24 cellular contexts compared by ENCODE assay signal in genomic region chr9:114336157-114336556, GRCh38. TPM values are rescaled to one million over a fixed set of nuclear protein-coding genes. Genes with fewer than 3 reads are reported as not detected.
DNase-seq lines count a peak whose midpoint lies in the region; ATAC-seq, FAIRE-seq and TF ChIP-seq lines count a peak whose summit lies in the region.
"Had no signal": no experiment of that assay in that cellular context is flagged by ENCODE, and none has a peak within 500 bp of the region (broad histone marks: within the 10 kb centered on the region; RNA-seq: fewer than 3 reads in every experiment).

No MANE protein-coding gene starts in this region.

- H3K4me3 ChIP-seq in neutrophil (ENCODE audit: low read depth in 1 of 2, low read length in 1 of 2) (no peak overlapping the region), sigmoid colon (no peak overlapping the region)
- H3K4me3 ChIP-seq: A549, BLaER1 had no signal

- H3K4me1 ChIP-seq in neutrophil (ENCODE audit: control insufficient read depth in 1 of 2, insufficient read depth in 1 of 2, low read depth in 1 of 2, low read length in 1 of 2) (peaks cover 21 to 23% of the 10 kb centered on the region in 2 experiments), sigmoid colon (no peaks in the 10 kb centered on the region)
- H3K4me1 ChIP-seq: A549 had no signal

- FAIRE-seq in GM12891 (lab: Jason Lieb, UNC) = no peak
- FAIRE-seq: A549 had no signal

- ATAC-seq in central memory CD8-positive, alpha-beta T cell (replicated peaks; ENCODE audit: extremely low read depth, poor library complexity, severe bottlenecking) = no peak
- no peak for ATAC-seq in HG02884 (IDR thresholded peaks at IDR 0.05; ENCODE audit: unreplicated experiment)
- ATAC-seq: A549, PC-3 had no signal

- no peak for TF ChIP-seq POLR2A in GM12891 (IDR thresholded peaks at IDR 0.05; ENCODE audit: low read depth, low read length)
- TF ChIP-seq POLR2A in sigmoid colon (IDR thresholded peaks at IDR 0.05) = no peak

- H3K27me3 ChIP-seq in neutrophil = no peaks in the 10 kb centered on the region
- H3K27me3 ChIP-seq in sigmoid colon = no peaks in the 10 kb centered on the region
- H3K27me3 ChIP-seq: BLaER1 had no signal

- H3K9me3 Mint-ChIP-seq in activated naive CD4-positive, alpha-beta T cell treated with anti-CD3 and anti-CD28 coated beads, Interleukin-2, amount 10 ng/mL, durations not matched to agents 7 days and 5 days = peaks cover 2% of the 10 kb centered on the region
- no peaks in the 10 kb centered on the region for H3K9me3 Mint-ChIP-seq in central memory CD8-positive, alpha-beta T cell
- H3K9me3 Mint-ChIP-seq: CD8-positive, alpha-beta memory T cell; HFFc6 had no signal

- H3K36me3 ChIP-seq in neutrophil (peaks cover 69% of the 10 kb centered on the region), sigmoid colon (peaks cover 9 to 52% (median 23%) of the 10 kb centered on the region in 4 donors)

- peaks cover 5% of the 10 kb centered on the region for H3K27me3 Mint-ChIP-seq in activated naive CD4-positive, alpha-beta T cell treated with anti-CD3 and anti-CD28 coated beads, Interleukin-2, amount 10 ng/mL, durations not matched to agents 7 days and 5 days
- H3K27me3 Mint-ChIP-seq in central memory CD8-positive, alpha-beta T cell = no peaks in the 10 kb centered on the region

- peaks cover 58% of the 10 kb centered on the region for H3K36me3 Mint-ChIP-seq in activated naive CD4-positive, alpha-beta T cell treated with anti-CD3 and anti-CD28 coated beads, Interleukin-2, amount 10 ng/mL, durations not matched to agents 7 days and 5 days
- H3K36me3 Mint-ChIP-seq in central memory CD8-positive, alpha-beta T cell (ENCODE audit: insufficient read depth) = peaks cover 68% of the 10 kb centered on the region

- TF ChIP-seq CTCF in neutrophil (IDR thresholded peaks at IDR 0.05) = no peak
- TF ChIP-seq CTCF in sigmoid colon (IDR thresholded peaks at IDR 0.05) = no peak

- WGBS in sigmoid colon, 2 donors = 81% methylated on average over 10 of the region's 10 CpGs

- H3K27ac Mint-ChIP-seq in activated naive CD4-positive, alpha-beta T cell treated with anti-CD3 and anti-CD28 coated beads, Interleukin-2, amount 10 ng/mL, durations not matched to agents 7 days and 5 days = peak overlapping the region; percentile 68
- H3K27ac Mint-ChIP-seq in central memory CD8-positive, alpha-beta T cell (ENCODE audit: low read depth) = peak overlapping the region; percentile 82
- H3K27ac Mint-ChIP-seq: HFFc6 had no signal

- H3K4me1 Mint-ChIP-seq in activated naive CD4-positive, alpha-beta T cell treated with anti-CD3 and anti-CD28 coated beads, Interleukin-2, amount 10 ng/mL, durations not matched to agents 7 days and 5 days = peaks cover 9% of the 10 kb centered on the region
- H3K4me1 Mint-ChIP-seq in central memory CD8-positive, alpha-beta T cell = peaks cover 20% of the 10 kb centered on the region

- TF ChIP-seq EP300 in sigmoid colon (IDR thresholded peaks at IDR 0.05) = no peak

- CTCF ChIA-PET in activated naive CD4-positive, alpha-beta T cell treated with anti-CD3 and anti-CD28 coated beads, Interleukin-2, amount 10 ng/mL, durations not matched to agents 7 days and 5 days (lab: Charles Lee) = interaction anchor here (0.6 to 1.6 kb wide), 3 partner anchors 10 to 69 kb away, joined by 3 to 4 read pairs (median 3); no protein-coding TSS in a partner anchor

- H3K9me3 ChIP-seq in neutrophil (no peaks in the 10 kb centered on the region), sigmoid colon (no peaks in the 10 kb centered on the region)
- H3K9me3 ChIP-seq: A549, BLaER1 had no signal

- intact Hi-C loops in sigmoid colon (cut with DNase I) = no loop called here

- H3K4me3 Mint-ChIP-seq in activated naive CD4-positive, alpha-beta T cell treated with anti-CD3 and anti-CD28 coated beads, Interleukin-2, amount 10 ng/mL, durations not matched to agents 7 days and 5 days = no peak overlapping the region
- no peak overlapping the region for H3K4me3 Mint-ChIP-seq in central memory CD8-positive, alpha-beta T cell
- H3K4me3 Mint-ChIP-seq: CD8-positive, alpha-beta memory T cell; HFFc6 had no signal

- no peak for DNase-seq in activated naive CD4-positive, alpha-beta T cell treated with anti-CD3 and anti-CD28 coated beads, Interleukin-2, amount 10 ng/mL, durations not matched to agents 7 days and 5 days
- DNase-seq in activated naive CD4-positive, alpha-beta T cell (lab: John Stamatoyannopoulos, UW) = no peak
- DNase-seq in GM12891 (ENCODE audit: insufficient read length, low spot score) (no peak), NCI-H1694 (lab: John Stamatoyannopoulos, UW) (no peak), sigmoid colon (no peak)
- no peak for DNase-seq in central memory CD8-positive, alpha-beta T cell (ENCODE audit: low spot score in 2 of 2)
- DNase-seq: CD8-positive, alpha-beta memory T cell; DMS79; H7; HFFc6; NCI-H1417; NCI-H187 treated with DMSO at 0.1 percent for 48 hours; NCI-H2227 treated with DMSO at 0.1 percent for 48 hours; NCI-H510A treated with DMSO at 0.1 percent for 48 hours; NCI-H82; PC-3; RPMI8226; SHP77 treated with DMSO at 0.1 percent for 48 hours had no signal

- H3K27ac ChIP-seq in neutrophil = peak overlapping the region; percentile 39
- H3K27ac ChIP-seq in sigmoid colon = no peak overlapping the region
- H3K27ac ChIP-seq: A549, BLaER1 had no signal

TF ChIP-seq in GM12891, 5 proteins besides CTCF, POLR2A, EP300 and RAD21:
- TF ChIP-seq POU2F2 (IDR thresholded peaks at IDR 0.05; ENCODE audit: low read depth, low read length) (no peak), POLR2AphosphoS5 (IDR thresholded peaks at IDR 0.05; ENCODE audit: low read depth, low read length) (0 out of 2 replicates have a peak, but pooled peaks have one; percentile 22), PAX5 (IDR thresholded peaks at IDR 0.05; ENCODE audit: insufficient read depth, low read length, severe bottlenecking) (no peak), SPI1 (IDR thresholded peaks at IDR 0.05; ENCODE audit: low read depth, low read length) (no peak)
TF ChIP-seq in GM12891: peak in this region for 1.

RNA-seq across cellular contexts. Expression of gene ORM2, which starts 6.5 kb away (rescaled TPM):
- polyA plus RNA-seq in GM12891 (2012; ENCODE audit: low read depth, missing spikeins) = not detected
- total RNA-seq in sigmoid colon = not detected
- polyA plus RNA-seq in sigmoid colon = under 1 TPM in 1 of 3 donors, not detected in 2; 0.38 TPM
- total RNA-seq: CD8-positive, alpha-beta memory T cell; HFFc6; HT-29; M059J; PC-3 had no signal
- polyA plus RNA-seq: CD8-positive, alpha-beta memory T cell had no signal

RNA-seq across cellular contexts. Expression of gene ORM1, which starts 13.3 kb away (rescaled TPM):
- not detected for polyA plus RNA-seq in GM12891 (2012; ENCODE audit: low read depth, missing spikeins)
- not detected for total RNA-seq in sigmoid colon
- polyA plus RNA-seq in sigmoid colon = 1 to 10 TPM in 2 of 3 donors, not detected in 1; 1.1 to 1.8 TPM
- total RNA-seq: CD8-positive, alpha-beta memory T cell; H7; HFFc6; HT-29; PC-3 had no signal
- polyA plus RNA-seq: CD8-positive, alpha-beta memory T cell had no signal

RNA-seq across cellular contexts. Expression of gene AKNA, which starts 51.6 kb away (rescaled TPM):
- 46.5 TPM for polyA plus RNA-seq in GM12891 (2012; ENCODE audit: low read depth, missing spikeins)
- 10 to 100 TPM; 13.6 to 18.6 (median 17.7) TPM for total RNA-seq in sigmoid colon
- polyA plus RNA-seq in sigmoid colon = 10 to 100 TPM in 2 of 3 donors, 1 to 10 TPM in 1; 9.9 to 81.6 (median 10.2) TPM
